8 cellular contexts compared by ENCODE assay signal in genomic region chr19:17309962-17310461, GRCh38. TPM values are rescaled to one million over a fixed set of nuclear protein-coding genes. Genes with fewer than 3 reads are reported as not detected.
DNase-seq lines count a peak whose midpoint lies in the region; ATAC-seq, FAIRE-seq and TF ChIP-seq lines count a peak whose summit lies in the region.

No MANE protein-coding gene starts in this region.

- in situ Hi-C loops in K562 (cut with MboI), result no loop called here

- peaks cover 0 to 56% of the 10 kb centered on the region in 2 donors for H3K4me1 ChIP-seq in right atrium auricular region
- H3K4me1 ChIP-seq in K562 (replicated peaks in 1 of 2; ENCODE audit: control insufficient read depth in 2 of 2, insufficient read depth in 2 of 2, low read length in 2 of 2), result peaks cover 18 to 61% of the 10 kb centered on the region in 2 experiments; a peak in 4 of 5 replicates
- peaks cover 25% of the 10 kb centered on the region for H3K4me1 ChIP-seq in mesodermal cell (ENCODE audit: control insufficient read depth, insufficient read depth, low read length, poor library complexity, severe bottlenecking)
- H3K4me1 ChIP-seq in vagina, result peaks cover 54% of the 10 kb centered on the region

- POLR2A ChIA-PET in K562 (lab: Yijun Ruan, JAX), result interaction anchor here (0.7 to 7.7 kb wide), 4 partner anchors 15 to 67 kb away, joined by 3 to 78 read pairs (median 4); partner anchors contain the start of gene ANO8

- H3K27ac ChIP-seq in right atrium auricular region (peak overlapping the region; percentile 60 to 83), K562 (ENCODE audit: extremely low read depth, low read depth, low read length) (peak overlapping the region; percentile 76), mesodermal cell (ENCODE audit: low read depth, low read length, severe bottlenecking) (peak overlapping the region; percentile 72), vagina (peak overlapping the region; percentile 74)

- ATAC-seq in Right ventricle myocardium inferior (no peak), K562 (no peak), GM18909 (IDR thresholded peaks at IDR 0.05; ENCODE audit: poor library complexity, unreplicated experiment) (no peak)

- H3K9me3 ChIP-seq in right atrium auricular region (no peaks in the 10 kb centered on the region), K562 (replicated peaks; ENCODE audit: control insufficient read depth, insufficient read depth, low read depth, low read length) (no peaks in the 10 kb centered on the region), mesodermal cell (ENCODE audit: control insufficient read depth, low read length) (no peaks in the 10 kb centered on the region), vagina (no peaks in the 10 kb centered on the region)

- no peak for DNase-seq in right atrium auricular region (ENCODE audit: low spot score)
- no peak for DNase-seq in Right ventricle myocardium inferior (ENCODE audit: missing footprints)
- peak in 1 of 4 experiments; percentile 37 for DNase-seq in K562 (ENCODE audit: extremely low read depth in 1 of 4, low spot score in 3 of 4)
- no peak for DNase-seq in vagina (ENCODE audit: extremely low spot score in 2 of 2)
- no peak for DNase-seq in islet precursor cell
- DNase-seq in superior temporal gyrus (ENCODE audit: extremely low spot score), result no peak

- TF ChIP-seq RAD21 in K562 (CRISPR knock-in tag; conservative IDR thresholded peaks at IDR 0.05 in 1 of 2, IDR thresholded peaks at IDR 0.05 in 1 of 2), result no peak

- FAIRE-seq in K562 (lab: Jason Lieb, UNC), result peak; percentile 83

- 2% methylated on average over 21 of the region's 23 CpGs for WGBS in K562 (ENCODE audit: insufficient coverage, low coverage, missing lambda C conversion rate)
- 4 to 5% methylated on average over 11 to 14 of the region's 23 CpGs for WGBS in mesodermal cell (ENCODE audit: insufficient coverage in 2 of 2), 2 experiments

- peak overlapping the region; percentile 86 to 95 for H3K9ac ChIP-seq in K562 (ENCODE audit: insufficient read depth in 1 of 2, low read depth in 2 of 2, low read length in 2 of 2)

- no peaks in the 10 kb centered on the region for H3K9me1 ChIP-seq in K562 (ENCODE audit: control insufficient read depth, insufficient read depth, low read length)

- TF ChIP-seq POLR2A in K562 (conservative IDR thresholded peaks at IDR 0.05) (no peak), vagina (IDR thresholded peaks at IDR 0.05) (no peak)

- H4K20me1 ChIP-seq in K562 (replicated peaks; ENCODE audit: control insufficient read depth, insufficient read depth, low read length), result 0 out of 2 replicates have a peak, but pooled peaks cover 5% of the 10 kb centered on the region

- no TSS peak for BruUV-seq in K562 (replicated peaks; lab: Mats Ljungman, UMichigan)

- TF ChIP-seq EP300 in K562 (IDR thresholded peaks at IDR 0.05; ENCODE audit: low read length), result no peak

- H3K4me3 ChIP-seq in right atrium auricular region, result peak overlapping the region; percentile 84 to 99
- H3K4me3 ChIP-seq in K562, result peak overlapping the region; percentile 94
- H3K4me3 ChIP-seq in mesodermal cell (ENCODE audit: extremely low read depth, insufficient read depth, low read length, poor library complexity, severe bottlenecking), result peak overlapping the region; percentile 97
- peak overlapping the region; percentile 86 to 88 for H3K4me3 ChIP-seq in vagina

- TF ChIP-seq CTCF in right atrium auricular region (IDR thresholded peaks at IDR 0.05) (no peak), K562 (IDR thresholded peaks at IDR 0.05 in 2 of 3, conservative IDR thresholded peaks at IDR 0.05 in 1 of 3; ENCODE audit: insufficient read depth in 2 of 3, low read depth in 1 of 3, low read length in 3 of 3) (no peak), vagina (IDR thresholded peaks at IDR 0.05) (no peak)

- H3K4me2 ChIP-seq in K562 (ENCODE audit: insufficient read depth, low read length), result peak overlapping the region; percentile 90

- H2AFZ ChIP-seq in K562 (ENCODE audit: low read depth, low read length), result peak overlapping the region; percentile 67

- H3K79me2 ChIP-seq in K562 (ENCODE audit: control insufficient read depth, insufficient read depth, low read length), result peaks cover 64% of the 10 kb centered on the region

- H3K27me3 ChIP-seq in right atrium auricular region, result no peaks in the 10 kb centered on the region
- H3K27me3 ChIP-seq in K562 (ENCODE audit: control insufficient read depth in 2 of 2, insufficient read depth in 2 of 2, low read length in 2 of 2), result no peaks in the 10 kb centered on the region
- no peaks in the 10 kb centered on the region for H3K27me3 ChIP-seq in vagina

- H3K36me3 ChIP-seq in right atrium auricular region, result peaks cover 9% of the 10 kb centered on the region
- peaks cover 41% of the 10 kb centered on the region for H3K36me3 ChIP-seq in K562 (ENCODE audit: control insufficient read depth, insufficient read depth, low read length)
- H3K36me3 ChIP-seq in mesodermal cell (ENCODE audit: control insufficient read depth, insufficient read depth, low read length), result peaks cover 33% of the 10 kb centered on the region
- peaks cover 0 to 17% of the 10 kb centered on the region in 2 donors for H3K36me3 ChIP-seq in vagina

- CTCF ChIA-PET in K562 (lab: Yijun Ruan, JAX; ENCODE audit: low intra/inter-chr PET ratio), result no interaction called here

- intact Hi-C loops in Right ventricle myocardium inferior (cut with DNase I), result no loop called here
- intact Hi-C loops in K562 (cut with micrococcal nuclease), result loop anchor here (1.0 to 2.0 kb wide), 2 partner anchors 24 to 49 kb away; partner anchors contain the start of gene ANO8
- intact Hi-C loops in vagina (cut with DNase I), result no loop called here

RNA-seq across cellular contexts. Expression of gene DDA1, which starts 0.6 kb away (rescaled TPM):
- 10 to 100 TPM; 22.2 to 40.1 TPM for total RNA-seq in right atrium auricular region
- 28.8 TPM for total RNA-seq in Right ventricle myocardium inferior
- total RNA-seq in K562 (2011; cell fraction: chromatin; rRNA removed; ENCODE audit: low replicate concordance), result 15.2 and 39.3 TPM in 2 replicates
- 28.5 and 28.7 TPM in 2 replicates for total RNA-seq in K562 (2011; cell fraction: nucleolus; rRNA removed)
- total RNA-seq in K562 (2011; cell fraction: nucleoplasm; rRNA removed), result 20.4 and 21.3 TPM in 2 replicates
- total RNA-seq in K562 (2014; rRNA removed), result 43.5 and 67.6 TPM in 2 replicates
- 23.2 and 23.5 TPM in 2 replicates for total RNA-seq in K562 (2014; rRNA removed; fragmentation: Illumina TruSeq; extraction: Trizol)
- total RNA-seq in K562 (2015; rRNA removed; fragmentation: Illumina TruSeq; extraction: Trizol), result 32.7 and 33.2 TPM in 2 replicates
- total RNA-seq in K562 (2021), result 45.1 and 51.4 TPM in 2 replicates
- polyA plus RNA-seq in K562 (2011; rRNA removed), result 33.8 and 43.2 TPM in 2 replicates
- polyA plus RNA-seq in K562 (2011; cell fraction: cytosol; rRNA removed), result 30.2 and 37.1 TPM in 2 replicates
- polyA plus RNA-seq in K562 (2011; cell fraction: nucleus; rRNA removed), result 47.2 and 60.1 TPM in 2 replicates
- polyA plus RNA-seq in K562 (2012), result 77.4 and 90.9 TPM in 2 replicates
- polyA plus RNA-seq in K562 (2014; fragmentation: Illumina TruSeq; extraction: Trizol), result 72.3 and 80.9 TPM in 2 replicates
- polyA plus RNA-seq in K562 (2014; fragmentation: Nextera tagmentation; extraction: Ambion mirVana), result 1 to 10 TPM; 1.4 to 4.3 TPM
- polyA plus RNA-seq in K562 (2014; rRNA removed), result 68.0 and 83.8 TPM in 2 replicates
- polyA minus RNA-seq in K562 (2011; rRNA and poly(A)+ RNA removed), result 13.6 and 18.4 TPM in 2 replicates
- polyA minus RNA-seq in K562 (2011; cell fraction: cytosol; rRNA and poly(A)+ RNA removed), result 5.8 and 7.9 TPM in 2 replicates
- polyA minus RNA-seq in K562 (2011; cell fraction: nucleus; rRNA and poly(A)+ RNA removed), result 8.5 and 8.7 TPM in 2 replicates
- polyA plus RNA-seq in mesodermal cell (2013, experiment 1 of 2), result 81.9 TPM
- polyA plus RNA-seq in mesodermal cell (2013, experiment 2 of 2), result 59.5 TPM
- 12.0 TPM for total RNA-seq in vagina

RNA-seq across cellular contexts. Expression of gene MRPL34, which starts 4.3 kb away (rescaled TPM):
- total RNA-seq in right atrium auricular region (100 to 1,000 TPM; 203 to 254 TPM), Right ventricle myocardium inferior (200 TPM), K562 (2014; rRNA removed) (191 and 236 TPM in 2 replicates), K562 (2014; rRNA removed; fragmentation: Illumina TruSeq; extraction: Trizol) (40.7 and 46.5 TPM in 2 replicates), K562 (2015; rRNA removed; fragmentation: Illumina TruSeq; extraction: Trizol) (66.9 and 67.3 TPM in 2 replicates), K562 (2021) (129 and 158 TPM in 2 replicates), vagina (176 TPM)
- 19.6 and 23.8 TPM in 2 replicates for total RNA-seq in K562 (2011; cell fraction: chromatin; rRNA removed; ENCODE audit: low replicate concordance)
- total RNA-seq in K562 (2011; cell fraction: nucleolus; rRNA removed), result 18.0 and 22.4 TPM in 2 replicates
- 12.5 and 22.0 TPM in 2 replicates for total RNA-seq in K562 (2011; cell fraction: nucleoplasm; rRNA removed)
- polyA plus RNA-seq in K562 (2011; rRNA removed) (70.2 and 75.9 TPM in 2 replicates), K562 (2014; fragmentation: Illumina TruSeq; extraction: Trizol) (72.5 and 85.4 TPM in 2 replicates), K562 (2014; fragmentation: Nextera tagmentation; extraction: Ambion mirVana) (10 to 100 TPM; 11.5 to 20.6 TPM), K562 (2014; rRNA removed) (256 and 284 TPM in 2 replicates)
- polyA plus RNA-seq in K562 (2011; cell fraction: cytosol; rRNA removed), result 111 and 153 TPM in 2 replicates
- 45.5 and 64.0 TPM in 2 replicates for polyA plus RNA-seq in K562 (2011; cell fraction: nucleus; rRNA removed)
- polyA plus RNA-seq in K562 (2012), result 69.4 and 92.1 TPM in 2 replicates
- polyA minus RNA-seq in K562 (2011; rRNA and poly(A)+ RNA removed), result 19.7 and 20.4 TPM in 2 replicates
- polyA minus RNA-seq in K562 (2011; cell fraction: cytosol; rRNA and poly(A)+ RNA removed), result 15.6 and 16.5 TPM in 2 replicates
- polyA minus RNA-seq in K562 (2011; cell fraction: nucleus; rRNA and poly(A)+ RNA removed), result 5.8 and 7.4 TPM in 2 replicates
- polyA plus RNA-seq in mesodermal cell (2013, experiment 1 of 2), result 74.0 TPM
- 61.0 TPM for polyA plus RNA-seq in mesodermal cell (2013, experiment 2 of 2)

RNA-seq across cellular contexts. Expression of gene ABHD8, which starts 6.8 kb away (rescaled TPM):
- total RNA-seq in right atrium auricular region (10 to 100 TPM; 11.8 to 15.8 TPM), Right ventricle myocardium inferior (13.8 TPM), K562 (2014; rRNA removed) (5.0 and 5.8 TPM in 2 replicates), K562 (2014; rRNA removed; fragmentation: Illumina TruSeq; extraction: Trizol) (0.22 and 0.29 TPM in 2 replicates), K562 (2015; rRNA removed; fragmentation: Illumina TruSeq; extraction: Trizol) (1.7 and 1.8 TPM in 2 replicates), K562 (2021) (5.6 and 6.6 TPM in 2 replicates), vagina (10.8 TPM)
- 2.0 TPM in 1 of 2 replicates, not detected in the other for total RNA-seq in K562 (2011; cell fraction: chromatin; rRNA removed; ENCODE audit: low replicate concordance)
- total RNA-seq in K562 (2011; cell fraction: nucleolus; rRNA removed), result 4.0 and 4.2 TPM in 2 replicates
- 1.5 and 1.8 TPM in 2 replicates for total RNA-seq in K562 (2011; cell fraction: nucleoplasm; rRNA removed)
- polyA plus RNA-seq in K562 (2011; rRNA removed) (2.3 and 4.2 TPM in 2 replicates), K562 (2014; fragmentation: Illumina TruSeq; extraction: Trizol) (0.97 and 2.3 TPM in 2 replicates), K562 (2014; fragmentation: Nextera tagmentation; extraction: Ambion mirVana) (under 1 TPM in 1 of 2 experiments, not detected in 1; 0.04 TPM), K562 (2014; rRNA removed) (3.8 and 5.2 TPM in 2 replicates)
- 6.2 and 11.3 TPM in 2 replicates for polyA plus RNA-seq in K562 (2011; cell fraction: cytosol; rRNA removed)
- 2.0 and 2.3 TPM in 2 replicates for polyA plus RNA-seq in K562 (2011; cell fraction: nucleus; rRNA removed)
- 3.7 and 11.4 TPM in 2 replicates for polyA plus RNA-seq in K562 (2012)
- 0.96 and 1.6 TPM in 2 replicates for polyA minus RNA-seq in K562 (2011; rRNA and poly(A)+ RNA removed)
- 3.3 and 5.3 TPM in 2 replicates for polyA minus RNA-seq in K562 (2011; cell fraction: cytosol; rRNA and poly(A)+ RNA removed)
- polyA minus RNA-seq in K562 (2011; cell fraction: nucleus; rRNA and poly(A)+ RNA removed), result 2.7 and 3.0 TPM in 2 replicates
- 6.3 TPM for polyA plus RNA-seq in mesodermal cell (2013, experiment 1 of 2)
- polyA plus RNA-seq in mesodermal cell (2013, experiment 2 of 2), result 5.8 TPM

RNA-seq across cellular contexts. Expression of gene ANO8, which starts 24.6 kb away (rescaled TPM):
- 1 to 10 TPM; 4.2 to 5.2 TPM for total RNA-seq in right atrium auricular region
- 9.6 TPM for total RNA-seq in Right ventricle myocardium inferior
- 16.0 and 39.6 TPM in 2 replicates for total RNA-seq in K562 (2011; cell fraction: chromatin; rRNA removed; ENCODE audit: low replicate concordance)
- total RNA-seq in K562 (2011; cell fraction: nucleolus; rRNA removed), result 22.4 and 24.5 TPM in 2 replicates
- 14.4 and 15.8 TPM in 2 replicates for total RNA-seq in K562 (2011; cell fraction: nucleoplasm; rRNA removed)
- total RNA-seq in K562 (2014; rRNA removed), result 2.5 and 3.5 TPM in 2 replicates
- total RNA-seq in K562 (2014; rRNA removed; fragmentation: Illumina TruSeq; extraction: Trizol), result 0.51 and 0.73 TPM in 2 replicates
- total RNA-seq in K562 (2015; rRNA removed; fragmentation: Illumina TruSeq; extraction: Trizol), result 1.6 and 2.4 TPM in 2 replicates
- 7.6 and 8.5 TPM in 2 replicates for total RNA-seq in K562 (2021)
- 2.2 and 5.1 TPM in 2 replicates for polyA plus RNA-seq in K562 (2011; rRNA removed)
- 2.8 and 3.7 TPM in 2 replicates for polyA plus RNA-seq in K562 (2011; cell fraction: cytosol; rRNA removed)
- polyA plus RNA-seq in K562 (2011; cell fraction: nucleus; rRNA removed), result 32.7 and 44.1 TPM in 2 replicates
- 4.9 and 11.8 TPM in 2 replicates for polyA plus RNA-seq in K562 (2012)
- 1.5 and 2.5 TPM in 2 replicates for polyA plus RNA-seq in K562 (2014; fragmentation: Illumina TruSeq; extraction: Trizol)
- polyA plus RNA-seq in K562 (2014; fragmentation: Nextera tagmentation; extraction: Ambion mirVana), result under 1 TPM in 1 of 2 experiments, not detected in 1; 0.07 TPM
- 7.1 and 7.7 TPM in 2 replicates for polyA plus RNA-seq in K562 (2014; rRNA removed)
- polyA minus RNA-seq in K562 (2011; rRNA and poly(A)+ RNA removed), result 1.6 TPM in 2 replicates
- 1.8 and 4.5 TPM in 2 replicates for polyA minus RNA-seq in K562 (2011; cell fraction: cytosol; rRNA and poly(A)+ RNA removed)
- polyA minus RNA-seq in K562 (2011; cell fraction: nucleus; rRNA and poly(A)+ RNA removed), result 10.5 and 14.6 TPM in 2 replicates
- 23.3 TPM for polyA plus RNA-seq in mesodermal cell (2013, experiment 1 of 2)
- 17.4 TPM for polyA plus RNA-seq in mesodermal cell (2013, experiment 2 of 2)
- total RNA-seq in vagina, result 10.3 TPM

RNA-seq across cellular contexts. Expression of gene GTPBP3, which starts 27.3 kb away (rescaled TPM):
- 10 to 100 TPM in 1 of 2 donors, 1 to 10 TPM in 1; 6.0 to 16.8 TPM for total RNA-seq in right atrium auricular region
- total RNA-seq in Right ventricle myocardium inferior, result 11.5 TPM
- total RNA-seq in K562 (2011; cell fraction: chromatin; rRNA removed; ENCODE audit: low replicate concordance), result 83.2 and 239 TPM in 2 replicates
- total RNA-seq in K562 (2011; cell fraction: nucleolus; rRNA removed), result 206 and 242 TPM in 2 replicates
- 112 and 116 TPM in 2 replicates for total RNA-seq in K562 (2011; cell fraction: nucleoplasm; rRNA removed)
- 110 and 138 TPM in 2 replicates for total RNA-seq in K562 (2014; rRNA removed)
- total RNA-seq in K562 (2014; rRNA removed; fragmentation: Illumina TruSeq; extraction: Trizol), result 9.8 and 13.5 TPM in 2 replicates
- 28.7 and 32.9 TPM in 2 replicates for total RNA-seq in K562 (2015; rRNA removed; fragmentation: Illumina TruSeq; extraction: Trizol)
- 107 and 110 TPM in 2 replicates for total RNA-seq in K562 (2021)
- polyA plus RNA-seq in K562 (2011; rRNA removed), result 22.6 and 38.0 TPM in 2 replicates
- polyA plus RNA-seq in K562 (2011; cell fraction: cytosol; rRNA removed), result 38.5 and 83.5 TPM in 2 replicates
- polyA plus RNA-seq in K562 (2011; cell fraction: nucleus; rRNA removed), result 111 and 166 TPM in 2 replicates
- polyA plus RNA-seq in K562 (2012), result 45.8 and 50.2 TPM in 2 replicates
- 19.0 and 35.4 TPM in 2 replicates for polyA plus RNA-seq in K562 (2014; fragmentation: Illumina TruSeq; extraction: Trizol)
- polyA plus RNA-seq in K562 (2014; fragmentation: Nextera tagmentation; extraction: Ambion mirVana), result 1 to 10 TPM; 4.9 to 5.6 TPM
- 124 and 143 TPM in 2 replicates for polyA plus RNA-seq in K562 (2014; rRNA removed)
- 9.1 and 9.9 TPM in 2 replicates for polyA minus RNA-seq in K562 (2011; rRNA and poly(A)+ RNA removed)
- 23.5 and 50.0 TPM in 2 replicates for polyA minus RNA-seq in K562 (2011; cell fraction: cytosol; rRNA and poly(A)+ RNA removed)
- polyA minus RNA-seq in K562 (2011; cell fraction: nucleus; rRNA and poly(A)+ RNA removed), result 92.0 and 97.6 TPM in 2 replicates
- polyA plus RNA-seq in mesodermal cell (2013, experiment 1 of 2), result 34.5 TPM
- 28.0 TPM for polyA plus RNA-seq in mesodermal cell (2013, experiment 2 of 2)
- 25.5 TPM for total RNA-seq in vagina
